6 cellular contexts compared by ENCODE assay signal in genomic region chr5:126210955-126211354, GRCh38.
"Had no signal": no experiment of that assay in that cellular context is flagged by ENCODE, and none has a peak within 500 bp of the region (broad histone marks: within the 10 kb centered on the region; RNA-seq: fewer than 3 reads in every experiment).

No MANE protein-coding gene starts in this region.

- DNase-seq: GM23248, GOT3, H9, HCEC 1CT had no signal

- H3K9ac ChIP-seq: GM23248 had no signal

- FAIRE-seq: H54, HTR-8/SVneo had no signal

- H3K27ac ChIP-seq: GM23248 had no signal

- H3K4me3 ChIP-seq: GM23248 had no signal

- H2AFZ ChIP-seq: GM23248 had no signal
